10 cellular contexts compared by ENCODE assay signal in the genomic region with DNA sequence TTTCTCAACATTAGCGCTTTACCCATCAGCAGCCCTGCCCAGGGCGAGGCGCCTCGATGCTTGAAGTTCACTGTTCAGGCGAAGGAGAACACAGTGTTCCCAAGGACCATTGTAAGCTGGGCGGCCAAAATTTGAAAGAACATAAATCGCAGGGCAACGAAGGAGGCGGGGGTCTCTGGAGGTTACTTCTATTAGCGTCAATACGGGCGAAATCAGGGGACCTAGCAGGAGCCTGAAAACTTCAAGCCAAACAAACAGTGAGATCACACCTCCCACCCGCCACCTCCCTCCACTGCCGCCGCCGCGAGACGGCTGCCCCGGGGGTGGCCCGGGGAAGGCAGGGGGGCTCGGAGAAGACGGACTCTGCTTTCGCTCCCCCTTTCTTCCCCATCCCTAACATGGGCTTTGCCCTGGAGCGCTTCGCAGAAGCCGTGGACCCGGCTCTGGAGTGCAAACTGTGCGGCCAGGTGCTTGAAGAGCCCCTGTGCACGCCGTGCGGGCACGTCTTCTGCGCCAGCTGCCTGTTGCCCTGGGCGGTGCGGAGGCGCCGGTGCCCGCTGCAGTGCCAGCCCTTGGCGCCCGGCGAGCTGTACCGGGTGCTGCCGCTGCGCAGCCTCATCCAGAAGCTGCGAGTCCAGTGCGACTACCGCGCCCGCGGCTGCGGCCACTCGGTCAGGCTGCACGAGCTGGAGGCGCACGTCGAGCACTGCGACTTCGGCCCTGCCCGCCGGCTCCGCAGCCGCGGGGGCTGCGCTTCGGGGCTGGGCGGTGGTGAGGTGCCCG. TPM values are rescaled to one million over a fixed set of nuclear protein-coding genes. Genes with fewer than 3 reads are reported as not detected.
DNase-seq lines count a peak whose midpoint lies in the region; ATAC-seq and TF ChIP-seq lines count a peak whose summit lies in the region.
"Had no signal": no experiment of that assay in that cellular context is flagged by ENCODE, and none has a peak within 500 bp of the region (broad histone marks: within the 10 kb centered on the region; RNA-seq: fewer than 3 reads in every experiment).

A gene (plus strand): TSS at position 263 of the 783 bp plus-strand sequence.

- DNase-seq in brain microvascular endothelial cell (no peak), left kidney (ENCODE audit: low read depth, low spot score) (peak; percentile 75), cerebellar cortex (ENCODE audit: low spot score) (no peak), KBM-7 (no peak), Caco-2 (no peak)
- DNase-seq in stimulated activated naive CD8-positive, alpha-beta T cell treated with anti-CD3 and anti-CD28 coated beads, Interleukin-15, Interleukin-2, amounts not matched to agents 100 U/mL and 50 U/mL, for 24 hours = no peak
- DNase-seq in activated CD4-positive, alpha-beta T cell treated with anti-CD3 and anti-CD28 coated beads, Interleukin-2, amount 50 U/mL, for 1 hour = no peak

- H3K36me3 ChIP-seq in HUES48 (ENCODE audit: control insufficient read depth, insufficient read depth, low read length) (no peaks in the 10 kb centered on the region), brain microvascular endothelial cell (replicated peaks) (no peaks in the 10 kb centered on the region), Caco-2 (ENCODE audit: control insufficient read depth, insufficient read depth, low read length) (no peaks in the 10 kb centered on the region)

- CTCF ChIA-PET in Caco-2 (lab: Charles Lee) = no interaction called here

- peak; percentile 28 for ATAC-seq in stimulated activated naive CD8-positive, alpha-beta T cell treated with anti-CD3 and anti-CD28 coated beads, Interleukin-15, Interleukin-2, amounts not matched to agents 100 U/mL and 50 U/mL, for 24 hours

- no TSS peak for BruUV-seq in Caco-2 (replicated peaks; lab: Mats Ljungman, UMichigan)

- TF ChIP-seq CTCF in brain microvascular endothelial cell (IDR thresholded peaks at IDR 0.05; ENCODE audit: low read depth, low read length, missing control alignments) (no peak), Caco-2 (IDR thresholded peaks at IDR 0.05; ENCODE audit: insufficient read depth in 1 of 2, low read depth in 1 of 2, low read length in 1 of 2, severe bottlenecking in 1 of 2, unreplicated experiment in 1 of 2) (no peak)

- no peak within 1 kb of the TSS for H3K9ac ChIP-seq in HUES48 (ENCODE audit: low read depth, low read length)

- H3K4me1 ChIP-seq in HUES48 (ENCODE audit: control insufficient read depth, insufficient read depth, low read length) (peaks cover 4% of the 10 kb centered on the region; the same call in 1 of the 2 replicates), Caco-2 (no peaks in the 10 kb centered on the region)

- intact Hi-C loops in Caco-2 (cut with micrococcal nuclease; ENCODE audit: unreplicated experiment) = no loop called here

- no peaks in the 10 kb centered on the region for H3K27me3 Mint-ChIP-seq in Caco-2 (ENCODE audit: insufficient read depth, unreplicated experiment)

- H3K27me3 ChIP-seq in HUES48 (ENCODE audit: control insufficient read depth, insufficient read depth, low read length) (peaks cover 48% of the 10 kb centered on the region), brain microvascular endothelial cell (replicated peaks) (peaks cover 30% of the 10 kb centered on the region), Caco-2 (replicated peaks; ENCODE audit: control insufficient read depth, insufficient read depth, low read length) (no peaks in the 10 kb centered on the region)

- H3K9me3 ChIP-seq in HUES48 (ENCODE audit: control insufficient read depth, insufficient read depth, low read length) (no peaks in the 10 kb centered on the region), Caco-2 (no peaks in the 10 kb centered on the region)

- H3K36me3 Mint-ChIP-seq in Caco-2 (ENCODE audit: insufficient read depth, unreplicated experiment) = no peaks in the 10 kb centered on the region

- H3K4me3 ChIP-seq in HUES48 (ENCODE audit: low read depth, low read length) = peak within 1 kb of the TSS; percentile 53
- H3K4me3 ChIP-seq in brain microvascular endothelial cell (ENCODE audit: low read depth, low read length) = peak within 1 kb of the TSS; percentile 18
- no peak within 1 kb of the TSS for H3K4me3 ChIP-seq in Caco-2 (ENCODE audit: low read depth, low read length)

- H3K27ac ChIP-seq in HUES48 (ENCODE audit: low read depth, low read length) (no peak within 1 kb of the TSS), brain microvascular endothelial cell (no peak within 1 kb of the TSS)

- no peak within 1 kb of the TSS for H3K27ac Mint-ChIP-seq in Caco-2 (ENCODE audit: unreplicated experiment)

- no peaks in the 10 kb centered on the region for H3K9me3 Mint-ChIP-seq in Caco-2 (ENCODE audit: unreplicated experiment)

- in situ Hi-C loops in brain microvascular endothelial cell (cut with HindIII; ENCODE audit: low pct_ligation_motif_present, low sequenced_read_pairs) (no loop called here), KBM-7 (cut with MboI; ENCODE audit: low pct_unique_long_range_greater_than_20kb, low sequenced_read_pairs) (no loop called here)

- H3K4me1 Mint-ChIP-seq in Caco-2 (ENCODE audit: low read depth, unreplicated experiment) = no peaks in the 10 kb centered on the region

- H3K4me3 Mint-ChIP-seq in Caco-2 (ENCODE audit: unreplicated experiment) = no peak within 1 kb of the TSS

- POLR2A ChIA-PET in Caco-2 (lab: Charles Lee) = no interaction called here

RNA-seq across cellular contexts. Expression of the gene that starts here (rescaled TPM):
- total RNA-seq in Caco-2 (2022) = not detected in 2 replicates
- total RNA-seq: glomerular endothelial cell, M059J had no signal
